ENCODE assay signal across 8 cellular contexts in the genomic region with DNA sequence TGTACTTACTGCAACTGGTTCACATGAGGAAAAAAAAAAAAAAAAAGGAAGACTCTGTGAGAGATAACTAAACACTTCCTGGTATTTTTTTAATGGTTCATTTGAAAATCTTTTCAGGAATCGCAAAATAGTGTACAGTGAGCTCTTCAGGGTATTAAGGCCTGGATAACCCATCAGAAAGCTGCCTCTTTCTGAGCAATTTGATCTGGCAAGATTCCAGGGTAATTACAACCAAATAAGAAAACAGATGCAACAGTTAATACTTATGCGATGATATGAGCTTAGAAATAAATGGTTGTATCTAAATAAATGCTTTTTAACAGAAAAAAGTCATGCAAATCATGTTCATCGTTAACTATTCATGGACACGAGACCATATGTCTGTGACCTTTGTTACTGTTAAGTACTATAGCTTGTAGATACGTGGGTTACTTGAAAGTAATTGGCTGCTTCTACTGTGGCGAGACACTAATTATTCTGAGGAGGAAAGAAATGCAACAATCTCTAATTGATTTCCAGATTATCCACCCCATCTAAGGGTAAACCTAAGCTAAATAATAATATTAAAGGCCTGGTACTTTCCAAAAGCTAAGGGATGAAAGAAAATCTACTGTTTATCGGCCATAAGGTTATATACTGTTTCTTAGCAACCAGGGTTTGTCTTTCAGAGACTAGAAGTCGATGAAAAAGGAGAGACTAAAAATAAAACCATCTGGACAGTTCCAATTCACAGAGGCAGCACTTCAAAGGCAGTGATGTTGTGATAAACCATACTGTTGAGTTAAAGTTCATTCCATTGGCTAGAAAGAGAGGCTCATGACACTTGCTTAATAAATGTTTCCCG. TPM values are rescaled to one million over a fixed set of nuclear protein-coding genes. Genes with fewer than 3 reads are reported as not detected.
DNase-seq lines count a peak whose midpoint lies in the region; ATAC-seq and TF ChIP-seq lines count a peak whose summit lies in the region.

No MANE protein-coding gene starts in this region.

- peak overlapping the region; percentile 74 for H3K4me3 ChIP-seq in CD8-positive, alpha-beta T cell (ENCODE audit: low read depth, low read length)
- H3K4me3 ChIP-seq in ascending aorta (peak overlapping the region; percentile 2 to 83), muscle layer of colon (ENCODE audit: low read depth in 1 of 2, low read length in 2 of 2) (peak overlapping the region in 1 of 2 donors; percentile 72)

- peak overlapping the region; percentile 85 for H3K27ac Mint-ChIP-seq in CD8-positive, alpha-beta T cell
- peak overlapping the region; percentile 94 to 99 (median 99) for H3K27ac Mint-ChIP-seq in IgD-negative memory B cell

- no peaks in the 10 kb centered on the region for H3K36me3 ChIP-seq in CD8-positive, alpha-beta T cell (ENCODE audit: insufficient read depth, low read length)
- H3K36me3 ChIP-seq in ascending aorta (no peaks in the 10 kb centered on the region), muscle layer of colon (ENCODE audit: insufficient read depth, low read length) (no peaks in the 10 kb centered on the region)

- no peak overlapping the region for H3K27ac ChIP-seq in CD8-positive, alpha-beta T cell (ENCODE audit: low read depth, low read length)
- H3K27ac ChIP-seq in ascending aorta (no peak overlapping the region), muscle layer of colon (ENCODE audit: low read depth, low read length) (peak overlapping the region; percentile 57)

- peaks cover 27% of the 10 kb centered on the region for H3K4me1 ChIP-seq in CD8-positive, alpha-beta T cell (ENCODE audit: insufficient read depth, low read length)
- peaks cover 0 to 2% of the 10 kb centered on the region in 2 donors for H3K4me1 ChIP-seq in ascending aorta
- H3K4me1 ChIP-seq in muscle layer of colon (ENCODE audit: insufficient read depth, low read length) = peaks cover 17% of the 10 kb centered on the region

- intact Hi-C loops in CD8-positive, alpha-beta T cell (cut with DNase I, micrococcal nuclease) = loop anchor here (2.0 to 10.0 kb wide), 3 partner anchors 16 to 1587 kb away; partner anchors contain the start of gene TSC22D1 (in 2 of the 2)
- intact Hi-C loops in ascending aorta (cut with DNase I) = no loop called here

- POLR2A ChIA-PET in CD8-positive, alpha-beta T cell (lab: Charles Lee) = interaction anchor here (1.2 to 4.1 kb wide), 3 partner anchors 33 to 67 kb away, joined by 3 to 32 read pairs (median 19); partner anchors contain the start of gene DNAJC15

- H3K36me3 Mint-ChIP-seq in CD8-positive, alpha-beta T cell = peaks cover 9% of the 10 kb centered on the region
- peaks cover 2% of the 10 kb centered on the region for H3K36me3 Mint-ChIP-seq in IgD-negative memory B cell

- no peaks in the 10 kb centered on the region for H3K9me3 ChIP-seq in CD8-positive, alpha-beta T cell (ENCODE audit: low read length)
- no peaks in the 10 kb centered on the region for H3K9me3 ChIP-seq in ascending aorta
- no peaks in the 10 kb centered on the region for H3K9me3 ChIP-seq in muscle layer of colon (ENCODE audit: low read length)

- H3K27me3 Mint-ChIP-seq in CD8-positive, alpha-beta T cell (ENCODE audit: low read depth) = no peaks in the 10 kb centered on the region
- H3K27me3 Mint-ChIP-seq in IgD-negative memory B cell = no peaks in the 10 kb centered on the region

- no peak for ATAC-seq in CD8-positive, alpha-beta T cell
- no peak for ATAC-seq in GM19395 (IDR thresholded peaks at IDR 0.05; ENCODE audit: unreplicated experiment)

- CTCF ChIA-PET in CD8-positive, alpha-beta T cell (lab: Charles Lee) = interaction anchor here (0.6 to 2.7 kb wide), 3 partner anchors 19 to 56 kb away, joined by 3 to 9 read pairs (median 3); no protein-coding TSS in a partner anchor

- no peak for TF ChIP-seq CTCF in CD8-positive, alpha-beta T cell (IDR thresholded peaks at IDR 0.05)
- TF ChIP-seq CTCF in ascending aorta (IDR thresholded peaks at IDR 0.05) = no peak

- H3K9me3 Mint-ChIP-seq in CD8-positive, alpha-beta T cell = no peaks in the 10 kb centered on the region
- H3K9me3 Mint-ChIP-seq in IgD-negative memory B cell = no peaks in the 10 kb centered on the region

- DNase-seq in CD8-positive, alpha-beta T cell = no peak
- DNase-seq in ascending aorta (ENCODE audit: low spot score in 2 of 2) (no peak), GDM1 (lab: John Stamatoyannopoulos, UW) (no peak), 8988T (no peak)
- no peak for DNase-seq in activated CD8-positive, alpha-beta memory T cell treated with anti-CD3 and anti-CD28 coated beads, Interleukin-2, amount 50 U/mL, for 48 hours

- peaks cover 34% of the 10 kb centered on the region for H3K4me1 Mint-ChIP-seq in CD8-positive, alpha-beta T cell (ENCODE audit: low read depth)
- peaks cover 33 to 47% (median 36%) of the 10 kb centered on the region in 3 donors for H3K4me1 Mint-ChIP-seq in IgD-negative memory B cell

- H3K4me3 Mint-ChIP-seq in CD8-positive, alpha-beta T cell = peak overlapping the region; percentile 93
- peak overlapping the region; percentile 94 to 98 (median 96) for H3K4me3 Mint-ChIP-seq in IgD-negative memory B cell

- H3K9ac ChIP-seq in muscle layer of colon (ENCODE audit: low read length) = no peak overlapping the region

- no peaks in the 10 kb centered on the region for H3K27me3 ChIP-seq in CD8-positive, alpha-beta T cell (ENCODE audit: insufficient read depth, low read length)
- H3K27me3 ChIP-seq in ascending aorta = no peaks in the 10 kb centered on the region
- H3K27me3 ChIP-seq in muscle layer of colon (ENCODE audit: control insufficient read depth in 1 of 2, insufficient read depth in 2 of 2, low read length in 2 of 2) = no peaks in the 10 kb centered on the region

RNA-seq across cellular contexts. Expression of gene EPSTI1, which starts 1.7 kb away (rescaled TPM):
- 1 to 10 TPM; 8.8 to 9.7 TPM for total RNA-seq in CD8-positive, alpha-beta T cell
- polyA plus RNA-seq in IgD-negative memory B cell = 30.1 TPM
- total RNA-seq in ascending aorta = 3.2 TPM

RNA-seq across cellular contexts. Expression of gene DNAJC15, which starts 33.0 kb away (rescaled TPM):
- 1 to 10 TPM; 4.2 to 5.9 TPM for total RNA-seq in CD8-positive, alpha-beta T cell
- 36.7 TPM for polyA plus RNA-seq in IgD-negative memory B cell
- total RNA-seq in ascending aorta = 2.3 TPM
